31 cellular contexts compared by ENCODE assay signal in genomic region chr14:34187645-34188044, GRCh38.
"Had no signal": no experiment of that assay in that cellular context is flagged by ENCODE, and none has a peak within 500 bp of the region (broad histone marks: within the 10 kb centered on the region; RNA-seq: fewer than 3 reads in every experiment).

No MANE protein-coding gene starts in this region.

- ATAC-seq: naive thymus-derived CD8-positive, alpha-beta T cell; psoas muscle; right cardiac atrium; sciatic nerve; stimulated activated naive CD8-positive, alpha-beta T cell treated with anti-CD3 and anti-CD28 coated beads, Interleukin-15, amount 100 ng/mL, for 72 hours; stimulated activated naive CD8-positive, alpha-beta T cell treated with anti-CD3 and anti-CD28 coated beads, Interleukin-15, Interleukin-2, amounts not matched to agents 100 U/mL and 50 U/mL, for 24 hours had no signal

- H3K27me3 ChIP-seq: ovary, spleen, suprapubic skin, testis, tibial artery, transverse colon, upper lobe of left lung, vagina had no signal

- H3K27ac Mint-ChIP-seq: naive B cell; naive thymus-derived CD8-positive, alpha-beta T cell; natural killer cell treated with Interleukin-12 subunit alpha and Interleukin-12 subunit beta and Interleukin-15 and Interleukin-18, amount 100 ng/mL, for 72 hours; nephron progenitor cell; progenitor cell of endocrine pancreas; stimulated activated naive CD8-positive, alpha-beta T cell treated with anti-CD3 and anti-CD28 coated beads, Interleukin-15, amount 100 ng/mL, for 72 hours had no signal

- H3K4me1 ChIP-seq: psoas muscle, spleen, suprapubic skin, testis, tibial artery, transverse colon, upper lobe of left lung, vagina had no signal

- H3K9ac ChIP-seq: parathyroid adenoma had no signal

- H3K9me3 Mint-ChIP-seq: naive thymus-derived CD8-positive, alpha-beta T cell; nephron progenitor cell; stimulated activated naive CD8-positive, alpha-beta T cell treated with anti-CD3 and anti-CD28 coated beads, Interleukin-15, amount 100 ng/mL, for 72 hours had no signal

- H3K36me3 ChIP-seq: ovary, spleen, suprapubic skin, tibial artery, transverse colon, upper lobe of left lung, vagina had no signal

- H3K27ac ChIP-seq: ovary, parathyroid adenoma, psoas muscle, skin epidermis, spleen, suprapubic skin, testis, tibial artery, transverse colon, upper lobe of left lung, vagina had no signal

- DNase-seq: naive B cell; naive thymus-derived CD8-positive, alpha-beta T cell; nephron progenitor cell; occipital lobe; ovary; posterior cingulate gyrus; psoas muscle; right cardiac atrium; spleen; stimulated activated CD4-positive, alpha-beta T cell treated with anti-CD3 and anti-CD28 coated beads, Interleukin-12 subunit alpha, Interleukin-12 subunit beta, amount 100 ng/mL, for 4 hours; stimulated activated CD4-positive, alpha-beta T cell treated with anti-CD3 and anti-CD28 coated beads, Interleukin-1b, Interleukin-23, amount 100 ng/mL, for 48 hours; stimulated activated CD4-positive, alpha-beta T cell treated with anti-CD3 and anti-CD28 coated beads, Interleukin-4, amount 100 ng/mL, for 1 hour; stimulated activated CD4-positive, alpha-beta T cell treated with anti-CD3 and anti-CD28 coated beads, Interleukin-4, amount 100 ng/mL, for 4 hours; stimulated activated CD8-positive, alpha-beta memory T cell treated with anti-CD3 and anti-CD28 coated beads, Interleukin-4, amount 100 ng/mL, for 48 hours; stimulated activated naive CD4-positive, alpha-beta T cell; stimulated activated naive CD8-positive, alpha-beta T cell treated with anti-CD3 and anti-CD28 coated beads, Interleukin-15, amount 100 ng/mL, for 72 hours; stimulated activated naive CD8-positive, alpha-beta T cell treated with anti-CD3 and anti-CD28 coated beads, Interleukin-15, Interleukin-2, amounts not matched to agents 100 U/mL and 50 U/mL, for 24 hours; substantia nigra; testis; tibial artery; transverse colon; upper lobe of left lung had no signal

- H3K27me3 Mint-ChIP-seq: natural killer cell treated with Interleukin-12 subunit alpha and Interleukin-12 subunit beta and Interleukin-15 and Interleukin-18, amount 100 ng/mL, for 72 hours; progenitor cell of endocrine pancreas; stimulated activated naive CD8-positive, alpha-beta T cell treated with anti-CD3 and anti-CD28 coated beads, Interleukin-15, amount 100 ng/mL, for 72 hours had no signal

- H3K4me3 ChIP-seq: ovary, psoas muscle, skin epidermis, smooth muscle cell, spleen, suprapubic skin, testis, tibial artery, transverse colon, upper lobe of left lung, vagina had no signal

- H3K4me2 ChIP-seq: smooth muscle cell had no signal

- H3K79me2 ChIP-seq: parathyroid adenoma had no signal

- H2AFZ ChIP-seq: parathyroid adenoma had no signal

- H3K9me3 ChIP-seq: ovary, psoas muscle, spleen, suprapubic skin, testis, tibial artery, transverse colon, upper lobe of left lung, vagina had no signal

- H3K36me3 Mint-ChIP-seq: naive B cell; naive thymus-derived CD8-positive, alpha-beta T cell; natural killer cell treated with Interleukin-12 subunit alpha and Interleukin-12 subunit beta and Interleukin-15 and Interleukin-18, amount 100 ng/mL, for 72 hours had no signal

- H3K4me3 Mint-ChIP-seq: naive B cell; natural killer cell treated with Interleukin-12 subunit alpha and Interleukin-12 subunit beta and Interleukin-15 and Interleukin-18, amount 100 ng/mL, for 72 hours; nephron progenitor cell; neural crest cell; stimulated activated naive CD8-positive, alpha-beta T cell treated with anti-CD3 and anti-CD28 coated beads, Interleukin-15, amount 100 ng/mL, for 72 hours had no signal

- H3K4me1 Mint-ChIP-seq: naive B cell; naive thymus-derived CD8-positive, alpha-beta T cell; stimulated activated naive CD8-positive, alpha-beta T cell treated with anti-CD3 and anti-CD28 coated beads, Interleukin-15, amount 100 ng/mL, for 72 hours had no signal
